ENCODE assay signal across 15 cellular contexts in genomic region chr11:45026835-45027234, GRCh38.
DNase-seq lines count a peak whose midpoint lies in the region; ATAC-seq, FAIRE-seq and TF ChIP-seq lines count a peak whose summit lies in the region.
"Had no signal": no experiment of that assay in that cellular context is flagged by ENCODE, and none has a peak within 500 bp of the region (broad histone marks: within the 10 kb centered on the region; RNA-seq: fewer than 3 reads in every experiment).

No MANE protein-coding gene starts in this region.

- H3K27ac ChIP-seq in endothelial cell of umbilical vein (ENCODE audit: insufficient read depth, low read depth, low read length): peak overlapping the region; percentile 49
- peak overlapping the region; percentile 24 for H3K27ac ChIP-seq in subcutaneous abdominal adipose tissue (ENCODE audit: low read depth, low read length)
- H3K27ac ChIP-seq in effector memory CD4-positive, alpha-beta T cell (ENCODE audit: insufficient read depth, low read length, poor library complexity, severe bottlenecking): no peak overlapping the region

- no peaks in the 10 kb centered on the region for H3K79me2 ChIP-seq in endothelial cell of umbilical vein (ENCODE audit: control insufficient read depth, insufficient read depth, low read length)

- TF ChIP-seq POLR2A in endothelial cell of umbilical vein (IDR thresholded peaks at IDR 0.05; ENCODE audit: low read depth, low read length): no peak

- no peak overlapping the region for H2AFZ ChIP-seq in endothelial cell of umbilical vein (ENCODE audit: low read depth, low read length)

- peaks cover 3 to 5% of the 10 kb centered on the region in 2 experiments for H3K27me3 ChIP-seq in endothelial cell of umbilical vein (ENCODE audit: control insufficient read depth in 2 of 2, insufficient read depth in 2 of 2, low read length in 2 of 2)
- H3K27me3 ChIP-seq in subcutaneous abdominal adipose tissue (ENCODE audit: control insufficient read depth in 5 of 5, insufficient read depth in 4 of 5, low read length in 5 of 5): peaks cover 0 to 8% (median 0%) of the 10 kb centered on the region in 5 donors
- H3K27me3 ChIP-seq in effector memory CD4-positive, alpha-beta T cell (replicated peaks; ENCODE audit: control insufficient read depth, insufficient read depth, low read length, poor library complexity, severe bottlenecking): no peaks in the 10 kb centered on the region
- H3K27me3 ChIP-seq: esophagus muscularis mucosa had no signal

- no peaks in the 10 kb centered on the region for H3K9me3 ChIP-seq in endothelial cell of umbilical vein (replicated peaks; ENCODE audit: control insufficient read depth, insufficient read depth, low read length)
- no peaks in the 10 kb centered on the region for H3K9me3 ChIP-seq in subcutaneous abdominal adipose tissue (ENCODE audit: control insufficient read depth in 5 of 5, low read length in 5 of 5)
- H3K9me3 ChIP-seq in effector memory CD4-positive, alpha-beta T cell (ENCODE audit: control insufficient read depth, low read length): no peaks in the 10 kb centered on the region
- H3K9me3 ChIP-seq: esophagus muscularis mucosa had no signal

- H3K4me1 ChIP-seq in endothelial cell of umbilical vein (ENCODE audit: control insufficient read depth, extremely low read depth, insufficient read depth, low read length) (peaks cover 14% of the 10 kb centered on the region), subcutaneous abdominal adipose tissue (ENCODE audit: control insufficient read depth in 5 of 5, insufficient read depth in 5 of 5, low read length in 5 of 5) (peaks cover 13 to 73% (median 55%) of the 10 kb centered on the region in 5 donors)
- H3K4me1 ChIP-seq in effector memory CD4-positive, alpha-beta T cell (ENCODE audit: control insufficient read depth, insufficient read depth, low read length, poor library complexity, severe bottlenecking): no peaks in the 10 kb centered on the region

- DNase-seq in Right ventricle myocardium superior (no peak), left cardiac atrium (no peak), NCI-H2227 (lab: John Stamatoyannopoulos, UW; ENCODE audit: unreplicated experiment) (peak; percentile 64), endothelial cell of umbilical vein (ENCODE audit: low read depth, low spot score) (no peak), T-helper 1 cell (no peak), putamen (ENCODE audit: low spot score) (no peak)
- no peak for DNase-seq in effector memory CD4-positive, alpha-beta T cell
- DNase-seq: activated gamma-delta T cell treated with Interleukin-2 at 50 U/mL for 16 hours; NK-92 treated with Interleukin-12 subunit alpha and Interleukin-12 subunit beta, amount 100 ng/mL, for 24 hours; occipital lobe; small intestine; T-helper 17 cell had no signal

- no TSS peak for BruUV-seq in endothelial cell of umbilical vein (replicated peaks; lab: Mats Ljungman, UMichigan)

- H3K9ac ChIP-seq in endothelial cell of umbilical vein (replicated peaks; ENCODE audit: extremely low read depth, insufficient read depth, low read length) (peak overlapping the region; percentile 1), subcutaneous abdominal adipose tissue (ENCODE audit: low read length in 5 of 5) (no peak overlapping the region)

- CTCF ChIA-PET in endothelial cell of umbilical vein (lab: Charles Lee): interaction anchor here (0.8 to 1.9 kb wide), 8 partner anchors 13 to 100 kb away, joined by 3 to 20 read pairs (median 6); partner anchors contain the start of gene TP53I11

- H3K4me3 ChIP-seq in endothelial cell of umbilical vein (replicated peaks in 1 of 3; ENCODE audit: insufficient read depth in 1 of 3, low read depth in 1 of 3, low read length in 3 of 3) (no peak overlapping the region), subcutaneous abdominal adipose tissue (ENCODE audit: low read depth in 1 of 5, low read length in 5 of 5) (no peak overlapping the region)
- H3K4me3 ChIP-seq in effector memory CD4-positive, alpha-beta T cell (ENCODE audit: insufficient read depth, low read depth, low read length, poor library complexity, severe bottlenecking): no peak overlapping the region
- H3K4me3 ChIP-seq: esophagus muscularis mucosa had no signal

- no peak overlapping the region for H3K4me2 ChIP-seq in endothelial cell of umbilical vein (ENCODE audit: insufficient read depth, low read length)

- H3K36me3 ChIP-seq in endothelial cell of umbilical vein (ENCODE audit: control insufficient read depth in 2 of 2, extremely low read depth in 1 of 2, insufficient read depth in 2 of 2, low read length in 2 of 2) (no peaks in the 10 kb centered on the region), subcutaneous abdominal adipose tissue (ENCODE audit: control insufficient read depth in 5 of 5, insufficient read depth in 5 of 5, low read length in 5 of 5) (no peaks in the 10 kb centered on the region)
- H3K36me3 ChIP-seq in effector memory CD4-positive, alpha-beta T cell (ENCODE audit: control insufficient read depth, insufficient read depth, low read length): no peaks in the 10 kb centered on the region
- H3K36me3 ChIP-seq: esophagus muscularis mucosa had no signal

- TF ChIP-seq CTCF in endothelial cell of umbilical vein (IDR thresholded peaks at IDR 0.05; ENCODE audit: extremely low read depth in 1 of 2, insufficient read depth in 1 of 2, low read depth in 1 of 2, low read length in 2 of 2): no peak

- intact Hi-C loops in Right ventricle myocardium superior (cut with DNase I) (loop anchor here (10.0 kb wide), 1 partner anchor 72 kb away; the partner anchor contains the start of gene TP53I11), left cardiac atrium (cut with DNase I) (no loop called here), endothelial cell of umbilical vein (cut with micrococcal nuclease) (loop anchor here (1.0 to 2.0 kb wide), 5 partner anchors 21 to 78 kb away; no protein-coding TSS in a partner anchor)

- dilution Hi-C loops in endothelial cell of umbilical vein (cut with MboI; ENCODE audit: extremely low pct_ligation_motif_present, low sequenced_read_pairs): no loop called here

- H4K20me1 ChIP-seq in endothelial cell of umbilical vein (replicated peaks; ENCODE audit: control insufficient read depth, extremely low read depth, insufficient read depth, low read length): no peaks in the 10 kb centered on the region

- ATAC-seq in Right ventricle myocardium superior (ENCODE audit: poor library complexity): peak; percentile 33
- no peak for ATAC-seq in left cardiac atrium

- POLR2A ChIA-PET in endothelial cell of umbilical vein (lab: Charles Lee): interaction anchor here (1.4 kb wide), 3 partner anchors 48 to 81 kb away, joined by 3 to 9 read pairs (median 4); no protein-coding TSS in a partner anchor

- no peak for FAIRE-seq in endothelial cell of umbilical vein (lab: Jason Lieb, UNC)
- FAIRE-seq: islet of Langerhans, small intestine had no signal

- no peaks in the 10 kb centered on the region for H3K9me1 ChIP-seq in endothelial cell of umbilical vein (replicated peaks; ENCODE audit: control insufficient read depth, extremely low read depth, insufficient read depth, low read length)

TF ChIP-seq in endothelial cell of umbilical vein, 7 proteins besides CTCF, POLR2A, EP300 and RAD21:
- no peak for TF ChIP-seq GATA2 (IDR thresholded peaks at IDR 0.05; ENCODE audit: insufficient read depth, insufficient read length, low read depth, low read length)
- TF ChIP-seq EZH2 (IDR thresholded peaks at IDR 0.05; ENCODE audit: borderline replicate concordance, low read depth, low read length, severe bottlenecking): no peak
- TF ChIP-seq POLR2AphosphoS5 (IDR thresholded peaks at IDR 0.05; ENCODE audit: insufficient read depth, low read depth, low read length): no peak
- TF ChIP-seq MYC (IDR thresholded peaks at IDR 0.05; ENCODE audit: low read depth, low read length): no peak
- no peak for TF ChIP-seq FOS (IDR thresholded peaks at IDR 0.05; ENCODE audit: borderline replicate concordance, insufficient read depth, low read length)
- TF ChIP-seq JUN (IDR thresholded peaks at IDR 0.05; ENCODE audit: borderline replicate concordance, insufficient read depth, insufficient read length, low read depth): no peak
- no peak for TF ChIP-seq MAX (IDR thresholded peaks at IDR 0.05; ENCODE audit: insufficient read depth, insufficient read length)
TF ChIP-seq in endothelial cell of umbilical vein: peak in this region for 0.

Comparison
In these comparisons a context has a peak if more than half of its experiments do, and no peak if none do; other contexts are left out.
1. intact Hi-C loops: an anchor here in Right ventricle myocardium superior (10.0 kb wide) and endothelial cell of umbilical vein (1.0 to 2.0 kb wide); none called in left cardiac atrium.